ENCODE assay signal across 1 cellular context in the genomic region with DNA sequence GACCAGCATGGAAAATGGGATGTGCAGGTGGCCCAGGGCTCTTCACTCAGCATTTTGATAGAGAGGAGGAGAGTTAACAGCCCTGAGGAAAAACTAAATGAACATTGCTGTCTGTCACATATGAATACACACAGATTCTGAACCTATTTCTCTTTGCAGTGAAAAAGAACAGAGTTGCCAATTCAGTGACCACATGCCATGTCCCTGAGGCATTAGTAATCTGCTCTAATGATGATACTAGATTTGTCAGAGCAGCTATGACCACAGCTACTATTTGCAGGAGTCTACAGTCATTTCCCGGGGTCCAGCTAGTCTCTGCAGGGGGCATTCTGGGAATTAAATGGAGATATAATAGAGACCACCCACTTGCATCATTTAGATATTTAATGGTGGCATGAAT.
TF ChIP-seq lines count a peak whose summit lies in the region.

No MANE protein-coding gene starts in this region.

TF ChIP-seq in neural cell, 6 proteins besides CTCF, POLR2A, EP300 and RAD21 (continued from another document):
- TF ChIP-seq, protein P1, sequence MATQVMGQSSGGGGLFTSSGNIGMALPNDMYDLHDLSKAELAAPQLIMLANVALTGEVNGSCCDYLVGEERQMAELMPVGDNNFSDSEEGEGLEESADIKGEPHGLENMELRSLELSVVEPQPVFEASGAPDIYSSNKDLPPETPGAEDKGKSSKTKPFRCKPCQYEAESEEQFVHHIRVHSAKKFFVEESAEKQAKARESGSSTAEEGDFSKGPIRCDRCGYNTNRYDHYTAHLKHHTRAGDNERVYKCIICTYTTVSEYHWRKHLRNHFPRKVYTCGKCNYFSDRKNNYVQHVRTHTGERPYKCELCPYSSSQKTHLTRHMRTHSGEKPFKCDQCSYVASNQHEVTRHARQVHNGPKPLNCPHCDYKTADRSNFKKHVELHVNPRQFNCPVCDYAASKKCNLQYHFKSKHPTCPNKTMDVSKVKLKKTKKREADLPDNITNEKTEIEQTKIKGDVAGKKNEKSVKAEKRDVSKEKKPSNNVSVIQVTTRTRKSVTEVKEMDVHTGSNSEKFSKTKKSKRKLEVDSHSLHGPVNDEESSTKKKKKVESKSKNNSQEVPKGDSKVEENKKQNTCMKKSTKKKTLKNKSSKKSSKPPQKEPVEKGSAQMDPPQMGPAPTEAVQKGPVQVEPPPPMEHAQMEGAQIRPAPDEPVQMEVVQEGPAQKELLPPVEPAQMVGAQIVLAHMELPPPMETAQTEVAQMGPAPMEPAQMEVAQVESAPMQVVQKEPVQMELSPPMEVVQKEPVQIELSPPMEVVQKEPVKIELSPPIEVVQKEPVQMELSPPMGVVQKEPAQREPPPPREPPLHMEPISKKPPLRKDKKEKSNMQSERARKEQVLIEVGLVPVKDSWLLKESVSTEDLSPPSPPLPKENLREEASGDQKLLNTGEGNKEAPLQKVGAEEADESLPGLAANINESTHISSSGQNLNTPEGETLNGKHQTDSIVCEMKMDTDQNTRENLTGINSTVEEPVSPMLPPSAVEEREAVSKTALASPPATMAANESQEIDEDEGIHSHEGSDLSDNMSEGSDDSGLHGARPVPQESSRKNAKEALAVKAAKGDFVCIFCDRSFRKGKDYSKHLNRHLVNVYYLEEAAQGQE (IDR thresholded peaks at IDR 0.05; ENCODE audit: borderline replicate concordance): no peak
- TF ChIP-seq POLR2AphosphoS5 (IDR thresholded peaks at IDR 0.05) (no peak), SMC3 (conservative IDR thresholded peaks at IDR 0.05; ENCODE audit: poor library complexity) (no peak), TAF1 (IDR thresholded peaks at IDR 0.05; ENCODE audit: low read depth) (no peak), MXI1 (conservative IDR thresholded peaks at IDR 0.05; ENCODE audit: poor library complexity, severe bottlenecking) (no peak)
